Comparison of ENCODE assay signal across 1 cellular context in genomic region chr3:180657094-180657493, GRCh38.
TF ChIP-seq lines count a peak whose summit lies in the region.

No MANE protein-coding gene starts in this region.

TF ChIP-seq in GM12878, 131 proteins besides CTCF, POLR2A, EP300 and RAD21 (continued from another document):
- no peak for TF ChIP-seq FOXM1 (IDR thresholded peaks at IDR 0.05; ENCODE audit: low read depth, low read length)
- TF ChIP-seq REST (IDR thresholded peaks at IDR 0.05; ENCODE audit: low read depth, low read length) = no peak
- TF ChIP-seq PML (IDR thresholded peaks at IDR 0.05; ENCODE audit: low read length) = no peak
- no peak for TF ChIP-seq GABPA (IDR thresholded peaks at IDR 0.05; ENCODE audit: low read depth)
- TF ChIP-seq CREM (IDR thresholded peaks at IDR 0.05; ENCODE audit: low read depth) = no peak
- TF ChIP-seq TARDBP (IDR thresholded peaks at IDR 0.05; ENCODE audit: borderline replicate concordance) = no peak
- TF ChIP-seq ZNF207 (IDR thresholded peaks at IDR 0.05; ENCODE audit: borderline replicate concordance) = no peak
- no peak for TF ChIP-seq SIX5 (IDR thresholded peaks at IDR 0.05; ENCODE audit: low read depth, low read length, severe bottlenecking)
- no peak for TF ChIP-seq ZNF687 (IDR thresholded peaks at IDR 0.05)
- no peak for TF ChIP-seq ZSCAN29 (IDR thresholded peaks at IDR 0.05)
